ENCODE assay signal across 8 cellular contexts in genomic region chr6:136249336-136249735, GRCh38. TPM values are rescaled to one million over a fixed set of nuclear protein-coding genes. Genes with fewer than 3 reads are reported as not detected.
DNase-seq lines count a peak whose midpoint lies in the region; ATAC-seq and TF ChIP-seq lines count a peak whose summit lies in the region.

No MANE protein-coding gene starts in this region.

- peak; percentile 21 for DNase-seq in GM12865 (ENCODE audit: low read depth)
- peak in 1 of 2 experiments; percentile 11 for DNase-seq in PC-9
- no peak for DNase-seq in endothelial cell (ENCODE audit: low spot score)
- DNase-seq in psoas muscle, result no peak
- no peak for DNase-seq in HK-2 (ENCODE audit: unreplicated experiment)
- no peak for DNase-seq in activated effector memory CD4-positive, alpha-beta T cell treated with Interleukin-2 at 50 U/mL for 16 hours
- no peak for DNase-seq in stimulated activated CD4-positive, alpha-beta T cell treated with anti-CD3 and anti-CD28 coated beads, Interleukin-4, amount 100 ng/mL, for 1 hour

- TF ChIP-seq CTCF in GM12865 (IDR thresholded peaks at IDR 0.05; ENCODE audit: insufficient read depth, low read depth, low read length, missing control alignments), result no peak
- TF ChIP-seq CTCF in PC-9 (conservative IDR thresholded peaks at IDR 0.05), result no peak
- no peak for TF ChIP-seq CTCF in endothelial cell (IDR thresholded peaks at IDR 0.05; ENCODE audit: unreplicated experiment)
- TF ChIP-seq CTCF in psoas muscle (IDR thresholded peaks at IDR 0.05), result no peak

- no peak overlapping the region for H3K27ac Mint-ChIP-seq in endothelial cell (ENCODE audit: unreplicated experiment)

- 0 out of 2 replicates have a peak, but pooled peaks cover 13% of the 10 kb centered on the region for H4K20me1 ChIP-seq in PC-9 (ENCODE audit: insufficient read depth)

- H3K27me3 ChIP-seq in PC-9 (ENCODE audit: insufficient read depth, low read depth) (no peaks in the 10 kb centered on the region), psoas muscle (ENCODE audit: insufficient read depth in 3 of 3, low read length in 2 of 3) (no peaks in the 10 kb centered on the region)

- peaks cover 2% of the 10 kb centered on the region for H3K27me3 Mint-ChIP-seq in endothelial cell (ENCODE audit: unreplicated experiment)

- POLR2A ChIA-PET in PC-9 (lab: Charles Lee; ENCODE audit: unreplicated experiment), result interaction anchor here (0.5 kb wide), 1 partner anchor 41 kb away, joined by 6 read pairs; no protein-coding TSS in a partner anchor

- H3K4me1 ChIP-seq in PC-9 (replicated peaks; ENCODE audit: insufficient read depth) (peaks cover 20% of the 10 kb centered on the region), psoas muscle (peaks cover 17% of the 10 kb centered on the region)

- H3K4me3 Mint-ChIP-seq in endothelial cell (ENCODE audit: unreplicated experiment), result peak overlapping the region; percentile 99

- peaks cover 38% of the 10 kb centered on the region for H3F3A ChIP-seq in PC-9 (ENCODE audit: insufficient read depth, low read depth)

- H3K9me3 ChIP-seq in PC-9 (ENCODE audit: insufficient read depth, low read depth), result no peaks in the 10 kb centered on the region
- H3K9me3 ChIP-seq in psoas muscle, result no peaks in the 10 kb centered on the region

- WGBS in psoas muscle, 3 donors, result 18 to 22% (median 20%) methylated on average over 6 of the region's 6 CpGs

- H3K4me1 Mint-ChIP-seq in endothelial cell (ENCODE audit: unreplicated experiment), result peaks cover 20% of the 10 kb centered on the region

- no peaks in the 10 kb centered on the region for H3K9me2 ChIP-seq in PC-9 (ENCODE audit: insufficient read depth)

- 0 out of 2 replicates have a peak, but pooled peaks cover 16% of the 10 kb centered on the region for H3K36me3 ChIP-seq in PC-9 (ENCODE audit: low read depth)
- H3K36me3 ChIP-seq in psoas muscle (ENCODE audit: insufficient read depth in 1 of 2, low read depth in 1 of 2), result peaks cover 0 to 4% of the 10 kb centered on the region in 2 donors

- H3K4me3 ChIP-seq in GM12865 (ENCODE audit: low read depth, low read length) (peak overlapping the region; percentile 92), PC-9 (peak overlapping the region; percentile 79), psoas muscle (peak overlapping the region; percentile 78)

- H3K79me2 ChIP-seq in PC-9 (ENCODE audit: low read depth), result peaks cover 30% of the 10 kb centered on the region

- CTCF ChIA-PET in PC-9 (lab: Charles Lee), result no interaction called here

- H3K4me2 ChIP-seq in PC-9, result peak overlapping the region; percentile 92

- no peak for ATAC-seq in psoas muscle
- no peak for ATAC-seq in activated CD4-positive, CD25-positive, alpha-beta regulatory T cell treated with anti-CD3 and anti-CD28 coated beads, Interleukin-2, amount 50 U/mL, for 24 hours

- intact Hi-C loops in PC-9 (cut with micrococcal nuclease; ENCODE audit: unreplicated experiment) (no loop called here), psoas muscle (cut with DNase I) (no loop called here)

- H3K27ac ChIP-seq in PC-9 (0 out of 2 replicates have a peak overlapping the region, but pooled peaks have one; percentile 13), psoas muscle (no peak overlapping the region)

- H3K9me3 Mint-ChIP-seq in endothelial cell (ENCODE audit: unreplicated experiment), result no peaks in the 10 kb centered on the region

- peak overlapping the region; percentile 98 for H2AFZ ChIP-seq in PC-9

- no peaks in the 10 kb centered on the region for H3K36me3 Mint-ChIP-seq in endothelial cell (ENCODE audit: low read depth, unreplicated experiment)

- BruUV-seq in PC-9 (replicated peaks; lab: Mats Ljungman, UMichigan), result no TSS peak

RNA-seq across cellular contexts. Expression of gene MTFR2, which starts 0.8 kb away (rescaled TPM):
- total RNA-seq in PC-9 (2021) (10.5 and 12.6 TPM in 2 replicates), endothelial cell (ENCODE audit: unreplicated experiment) (1.4 TPM), psoas muscle (under 1 TPM in 3 of 4 donors, not detected in 1; 0.20 to 0.95 (median 0.62) TPM)
- under 1 TPM; 0.07 to 0.62 (median 0.09) TPM for polyA plus RNA-seq in psoas muscle

RNA-seq across cellular contexts. Expression of gene BCLAF1, which starts 40.3 kb away (rescaled TPM):
- 76.4 and 109 TPM in 2 replicates for total RNA-seq in PC-9 (2021)
- total RNA-seq in endothelial cell (ENCODE audit: unreplicated experiment), result 154 TPM
- total RNA-seq in psoas muscle, result 100 to 1,000 TPM in 2 of 4 donors, 10 to 100 TPM in 2; 82.5 to 110 (median 102) TPM
- polyA plus RNA-seq in psoas muscle, result 10 to 100 TPM; 22.9 to 56.2 (median 41.3) TPM
